8 cellular contexts compared by ENCODE assay signal in the genomic region with DNA sequence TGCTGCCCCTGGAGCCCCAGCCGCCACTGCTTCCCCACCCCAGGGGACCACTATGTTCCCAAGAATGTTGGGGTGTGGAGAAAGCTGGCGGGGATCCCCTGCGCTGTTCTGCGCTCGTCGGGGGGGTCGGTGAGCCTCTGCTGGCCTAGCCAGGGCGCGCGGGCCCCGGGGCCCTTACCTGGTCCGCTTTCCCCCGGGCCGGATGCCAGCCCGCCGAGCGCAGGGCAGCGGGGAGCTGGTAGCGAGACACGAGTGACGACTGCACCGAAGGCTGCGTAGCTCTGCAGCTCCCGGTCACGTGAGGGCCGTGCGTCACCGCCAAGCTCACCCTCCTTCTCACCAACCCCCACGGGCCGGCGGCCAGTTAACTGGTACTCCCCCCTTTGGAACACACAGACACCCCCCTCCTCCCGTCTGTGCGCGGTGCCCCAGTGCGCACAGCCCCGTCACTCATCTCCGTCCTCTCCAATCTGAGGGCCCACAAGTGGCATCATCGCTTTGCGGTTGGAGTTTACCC. TPM values are rescaled to one million over a fixed set of nuclear protein-coding genes. Genes with fewer than 3 reads are reported as not detected.
DNase-seq lines count a peak whose midpoint lies in the region; ATAC-seq and TF ChIP-seq lines count a peak whose summit lies in the region.

A gene (minus strand): TSS at position 254 of the 517 bp plus-strand sequence. CDS start 897 bp downstream, outside the sequence.

- H3K36me3 ChIP-seq in upper lobe of right lung, result no peaks in the 10 kb centered on the region

- peak within 1 kb of the TSS; percentile 25 for H3K4me3 ChIP-seq in upper lobe of right lung

- no peak within 1 kb of the TSS for H3K27ac ChIP-seq in upper lobe of right lung

- no peaks in the 10 kb centered on the region for H3K4me1 ChIP-seq in upper lobe of right lung

- H3K27me3 ChIP-seq in upper lobe of right lung, result no peaks in the 10 kb centered on the region

- intact Hi-C loops in upper lobe of right lung (cut with DNase I), result no loop called here

- peak; percentile 48 for ATAC-seq in upper lobe of right lung
- ATAC-seq in GM21367 (IDR thresholded peaks at IDR 0.05; ENCODE audit: unreplicated experiment), result no peak

- peaks cover 21% of the 10 kb centered on the region for H3K27me3 Mint-ChIP-seq in mesothelial cell of epicardium (ENCODE audit: low read depth)

- peaks cover 6% of the 10 kb centered on the region for H3K9me3 Mint-ChIP-seq in mesothelial cell of epicardium

- DNase-seq in stimulated activated CD4-positive, alpha-beta T cell treated with anti-CD3 and anti-CD28 coated beads, Interleukin-12 subunit alpha, Interleukin-12 subunit beta, amount 100 ng/mL, for 4 hours, result peak; percentile 0
- no peak for DNase-seq in stimulated activated CD4-positive, alpha-beta T cell treated with anti-CD3 and anti-CD28 coated beads, Interleukin-2, amount 100 ng/mL, for 48 hours
- DNase-seq in NOMO-1 treated with dmso at 0.1 percent for 144 hours (lab: John Stamatoyannopoulos, UW; ENCODE audit: unreplicated experiment) (peak; percentile 77), dermis blood vessel endothelial cell (peak; percentile 1), mesothelial cell of epicardium (ENCODE audit: low spot score in 2 of 2, unreplicated experiment in 2 of 2) (peak in 1 of 2 experiments; percentile 44), upper lobe of right lung (peak; percentile 63)
- DNase-seq in activated effector memory CD4-positive, alpha-beta T cell treated with Interleukin-2 at 50 U/mL for 16 hours, result no peak

- H3K36me3 Mint-ChIP-seq in mesothelial cell of epicardium, result no peaks in the 10 kb centered on the region

- peak within 1 kb of the TSS; percentile 63 for H3K4me3 Mint-ChIP-seq in mesothelial cell of epicardium

- peaks cover 3% of the 10 kb centered on the region for H3K4me1 Mint-ChIP-seq in mesothelial cell of epicardium

- TF ChIP-seq CTCF in mesothelial cell of epicardium (IDR thresholded peaks at IDR 0.05; ENCODE audit: unreplicated experiment) (no peak), upper lobe of right lung (IDR thresholded peaks at IDR 0.05) (no peak)

- no peak within 1 kb of the TSS for H3K27ac Mint-ChIP-seq in mesothelial cell of epicardium

- no peaks in the 10 kb centered on the region for H3K9me3 ChIP-seq in upper lobe of right lung

RNA-seq across cellular contexts. Expression of the gene that starts here (rescaled TPM):
- total RNA-seq in dermis blood vessel endothelial cell (not detected in 2 replicates), mesothelial cell of epicardium (10.7 to 12.2 TPM (median 10.8 TPM) in 3 replicates), upper lobe of right lung (1.0 TPM)

Comparison
In these comparisons a context has a peak if more than half of its experiments do, and no peak if none do; other contexts are left out.
1. DNase-seq: peak in stimulated activated CD4-positive, alpha-beta T cell treated with anti-CD3 and anti-CD28 coated beads, Interleukin-12 subunit alpha, Interleukin-12 subunit beta, amount 100 ng/mL, for 4 hours (single experiment), NOMO-1 treated with dmso at 0.1 percent for 144 hours (single experiment) and upper lobe of right lung (single experiment); none in stimulated activated CD4-positive, alpha-beta T cell treated with anti-CD3 and anti-CD28 coated beads, Interleukin-2, amount 100 ng/mL, for 48 hours (0 of 2) and activated effector memory CD4-positive, alpha-beta T cell treated with Interleukin-2 at 50 U/mL for 16 hours (single experiment).
2. Peak in DNase-seq in dermis blood vessel endothelial cell; RNA of the gene not detected or under 1 TPM.